In the genomic region with DNA sequence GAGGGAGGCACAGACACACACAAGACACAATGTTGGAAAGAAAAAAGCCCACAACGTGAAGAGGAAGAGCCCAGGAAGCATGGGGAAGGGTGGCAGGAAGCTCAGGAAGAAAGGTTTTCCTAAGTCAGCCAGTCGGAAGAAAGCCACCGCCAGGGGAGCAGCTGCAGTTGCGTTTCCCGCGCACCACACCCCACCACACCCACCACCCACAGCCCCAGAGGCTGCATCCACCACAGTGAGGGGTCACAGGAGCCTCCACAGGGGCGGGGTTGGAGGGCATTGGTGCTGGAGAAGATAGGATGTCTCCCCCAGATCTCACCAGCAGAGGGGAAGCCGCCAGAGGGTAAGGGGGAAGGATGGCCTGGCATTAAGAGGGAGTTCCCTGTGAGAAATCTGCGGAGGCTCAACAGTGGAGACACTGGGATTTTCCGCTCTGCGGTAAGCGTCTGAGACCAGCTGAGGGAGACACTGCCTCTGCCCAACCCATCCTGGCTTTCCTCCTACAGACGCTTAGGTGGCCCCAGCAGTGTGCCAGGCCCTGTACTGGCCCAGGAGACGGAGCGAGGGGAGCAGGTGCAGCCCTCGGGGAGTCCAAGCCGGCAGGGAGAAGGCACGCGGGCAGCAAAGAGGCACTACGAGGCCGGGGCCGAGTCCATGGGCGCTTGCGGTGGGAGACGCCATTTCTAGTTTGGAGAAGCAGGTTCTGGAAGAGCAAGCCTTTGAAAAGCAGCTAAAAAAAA, we compare ENCODE assay signal across 1 cellular context.
TF ChIP-seq lines count a peak whose summit lies in the region.

No MANE protein-coding gene starts in this region.

TF ChIP-seq in H1, 55 proteins besides CTCF, POLR2A, EP300 and RAD21:
- TF ChIP-seq SUZ12 (IDR thresholded peaks at IDR 0.05; ENCODE audit: low read length): no peak
